Comparison of ENCODE assay signal across 8 cellular contexts in genomic region chr17:63946440-63947363, GRCh38. TPM values are rescaled to one million over a fixed set of nuclear protein-coding genes. Genes with fewer than 3 reads are reported as not detected.
A peak's percentile ranks its signal among the peaks of the same experiment; 100 is the strongest.
DNase-seq lines count a peak whose midpoint lies in the region; TF ChIP-seq lines count a peak whose summit lies in the region.

No MANE protein-coding gene starts in this region.

- TF ChIP-seq CTCF in GM06990 (IDR thresholded peaks at IDR 0.05; ENCODE audit: insufficient read depth, low read length, poor library complexity, severe bottlenecking): peak; percentile 83
- peak; percentile 18 to 76 (median 47) for TF ChIP-seq CTCF in testis (IDR thresholded peaks at IDR 0.05)

- H3K9me3 ChIP-seq in effector memory CD4-positive, alpha-beta T cell (ENCODE audit: control insufficient read depth, low read length): no peaks in the 10 kb centered on the region
- H3K9me3 ChIP-seq in testis: no peaks in the 10 kb centered on the region

- CTCF ChIA-PET in HEK293T (lab: Yijun Ruan, JAX): interaction anchor here (0.5 to 2.0 kb wide), 20 partner anchors 9 to 380 kb away, joined by 3 to 27 read pairs (median 4); partner anchors contain the start of gene GH1

- peaks cover 19% of the 10 kb centered on the region for H3K4me1 ChIP-seq in effector memory CD4-positive, alpha-beta T cell (ENCODE audit: control insufficient read depth, insufficient read depth, low read length, poor library complexity, severe bottlenecking)
- no peaks in the 10 kb centered on the region for H3K4me1 ChIP-seq in testis

- no peaks in the 10 kb centered on the region for H3K36me3 ChIP-seq in GM06990 (ENCODE audit: control insufficient read depth, insufficient read depth, low read length)
- H3K36me3 ChIP-seq in effector memory CD4-positive, alpha-beta T cell (ENCODE audit: control insufficient read depth, insufficient read depth, low read length): no peaks in the 10 kb centered on the region
- no peaks in the 10 kb centered on the region for H3K36me3 ChIP-seq in testis (ENCODE audit: low read depth, missing control alignments)

- H3K4me3 ChIP-seq in GM06990 (replicated peaks; ENCODE audit: low read depth, low read length) (peak overlapping the region; percentile 29), testis (no peak overlapping the region)
- peak overlapping the region; percentile 35 for H3K4me3 ChIP-seq in effector memory CD4-positive, alpha-beta T cell (ENCODE audit: insufficient read depth, low read depth, low read length, poor library complexity, severe bottlenecking)

- intact Hi-C loops in testis (cut with DNase I; ENCODE audit: low total_unique reads): no loop called here

- no peak for TF ChIP-seq POLR2A in testis (IDR thresholded peaks at IDR 0.05)

- H3K27me3 ChIP-seq in GM06990 (replicated peaks; ENCODE audit: control insufficient read depth, insufficient read depth, low read length): no peaks in the 10 kb centered on the region
- H3K27me3 ChIP-seq in effector memory CD4-positive, alpha-beta T cell (replicated peaks; ENCODE audit: control insufficient read depth, insufficient read depth, low read length, poor library complexity, severe bottlenecking): no peaks in the 10 kb centered on the region
- no peaks in the 10 kb centered on the region for H3K27me3 ChIP-seq in testis

- H3K27ac ChIP-seq in effector memory CD4-positive, alpha-beta T cell (ENCODE audit: insufficient read depth, low read length, poor library complexity, severe bottlenecking): no peak overlapping the region
- H3K27ac ChIP-seq in testis: no peak overlapping the region

- POLR2A ChIA-PET in HEK293T (lab: Yijun Ruan, JAX): interaction anchor here (1.2 kb wide), 1 partner anchor 199 kb away, joined by 4 read pairs; no protein-coding TSS in a partner anchor

- DNase-seq in GM06990 (ENCODE audit: extremely low read depth, insufficient read length) (peak; percentile 70), HEK293T (ENCODE audit: extremely low spot score) (peak; percentile 90), NCI-H2227 (lab: John Stamatoyannopoulos, UW; ENCODE audit: unreplicated experiment) (peak; percentile 51), mucosa of gallbladder (ENCODE audit: low spot score) (peak; percentile 30), testis (peak; percentile 58), islet precursor cell (no peak)
- DNase-seq in activated CD4-positive, alpha-beta T cell treated with anti-CD3 and anti-CD28 coated beads, Interleukin-2, amount 50 U/mL, for 48 hours: peak; percentile 69 to 77
- peak; percentile 36 to 44 (median 38) for DNase-seq in effector memory CD4-positive, alpha-beta T cell

- WGBS in testis, 2 donors: 77 to 92% methylated on average over 2 to 19 of the region's 20 CpGs

TF ChIP-seq in HEK293T, 16 proteins besides CTCF, POLR2A, EP300 and RAD21:
- TF ChIP-seq FOXM1 (IDR thresholded peaks at IDR 0.05; ENCODE audit: borderline replicate concordance) (no peak), FOXA1 (IDR thresholded peaks at IDR 0.05) (no peak), NFRKB (IDR thresholded peaks at IDR 0.05) (no peak), ELF4 (IDR thresholded peaks at IDR 0.05) (no peak), PKNOX1 (IDR thresholded peaks at IDR 0.05) (no peak), LEF1 (IDR thresholded peaks at IDR 0.05; ENCODE audit: borderline replicate concordance) (no peak), TARDBP (IDR thresholded peaks at IDR 0.05) (no peak), FOXK2 (IDR thresholded peaks at IDR 0.05) (no peak), L3MBTL2 (conservative IDR thresholded peaks at IDR 0.05) (no peak), HDGF (IDR thresholded peaks at IDR 0.05; ENCODE audit: borderline replicate concordance) (no peak)

RNA-seq across cellular contexts. Expression of gene CD79B, which starts 14.6 kb away (rescaled TPM):
- 3.4 TPM for total RNA-seq in mucosa of gallbladder
- total RNA-seq in testis: under 1 TPM; 0.62 to 0.87 TPM
- polyA plus RNA-seq in testis (ENCODE audit: insufficient read depth, low read depth, low replicate concordance): 4.3 TPM

RNA-seq across cellular contexts. Expression of gene SCN4A, which starts 26.0 kb away (rescaled TPM):
- total RNA-seq in mucosa of gallbladder (1.2 TPM), testis (1 to 10 TPM; 2.3 to 2.8 TPM)
- polyA plus RNA-seq in testis (ENCODE audit: insufficient read depth, low read depth, low replicate concordance): 2.0 TPM

RNA-seq across cellular contexts. Expression of gene GH1, which starts 28.1 kb away (rescaled TPM):
- total RNA-seq in mucosa of gallbladder: not detected
- under 1 TPM in 1 of 2 donors, not detected in 1; 0.43 TPM for total RNA-seq in testis
- polyA plus RNA-seq in testis (ENCODE audit: insufficient read depth, low read depth, low replicate concordance): not detected

RNA-seq across cellular contexts. Expression of gene CSHL1, which starts 35.6 kb away (rescaled TPM):
- total RNA-seq in mucosa of gallbladder (not detected), testis (not detected)
- polyA plus RNA-seq in testis (ENCODE audit: insufficient read depth, low read depth, low replicate concordance): not detected

RNA-seq across cellular contexts. Expression of gene CSH1, which starts 50.3 kb away (rescaled TPM):
- not detected for total RNA-seq in mucosa of gallbladder
- total RNA-seq in testis: 1 to 10 TPM in 1 of 2 donors, under 1 TPM in 1; 0.71 to 1.2 TPM
- not detected for polyA plus RNA-seq in testis (ENCODE audit: insufficient read depth, low read depth, low replicate concordance)

Comparison
In these comparisons a context has a peak if more than half of its experiments do, and no peak if none do; other contexts are left out.
1. H3K4me3 ChIP-seq: peak in GM06990 (single experiment) and effector memory CD4-positive, alpha-beta T cell (single experiment); none in testis (0 of 2).